ENCODE assay signal across 1 cellular context in the genomic region with DNA sequence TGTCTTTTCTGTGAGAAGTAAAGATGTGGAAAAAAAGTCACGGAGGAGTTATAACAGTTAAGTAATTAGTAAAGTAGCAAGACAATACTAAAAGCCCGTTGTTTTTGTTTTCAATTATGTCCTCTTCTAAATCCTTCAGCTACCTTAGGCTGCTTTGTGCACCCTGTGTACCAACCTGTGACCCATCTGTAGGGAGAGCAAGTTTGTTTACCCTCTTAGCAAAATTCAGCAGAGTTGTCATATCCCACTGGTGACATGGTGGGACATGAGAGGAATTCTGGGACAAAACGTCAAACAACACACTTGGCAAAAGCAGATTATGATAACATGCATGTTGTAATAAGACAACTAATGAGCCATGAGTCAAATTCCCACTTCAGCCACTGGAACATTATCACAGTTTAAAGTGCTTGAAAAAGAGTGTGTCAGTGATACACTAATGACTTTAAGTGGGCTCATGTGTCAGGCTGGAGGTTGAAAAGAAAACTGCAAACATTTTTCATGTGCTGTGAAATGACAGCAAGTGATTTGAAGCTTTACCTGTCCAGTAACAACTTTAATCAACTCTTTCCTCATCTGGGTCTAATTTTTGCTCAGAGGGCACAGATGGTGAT.
TF ChIP-seq lines count a peak whose summit lies in the region.

No MANE protein-coding gene starts in this region.

TF ChIP-seq in H1, 55 proteins besides CTCF, POLR2A, EP300 and RAD21 (continued from another document):
- TF ChIP-seq CBX5 (IDR thresholded peaks at IDR 0.05; ENCODE audit: low read depth, low read length): no peak
- no peak for TF ChIP-seq SP2 (IDR thresholded peaks at IDR 0.05; ENCODE audit: low read length)
- TF ChIP-seq, protein P1, sequence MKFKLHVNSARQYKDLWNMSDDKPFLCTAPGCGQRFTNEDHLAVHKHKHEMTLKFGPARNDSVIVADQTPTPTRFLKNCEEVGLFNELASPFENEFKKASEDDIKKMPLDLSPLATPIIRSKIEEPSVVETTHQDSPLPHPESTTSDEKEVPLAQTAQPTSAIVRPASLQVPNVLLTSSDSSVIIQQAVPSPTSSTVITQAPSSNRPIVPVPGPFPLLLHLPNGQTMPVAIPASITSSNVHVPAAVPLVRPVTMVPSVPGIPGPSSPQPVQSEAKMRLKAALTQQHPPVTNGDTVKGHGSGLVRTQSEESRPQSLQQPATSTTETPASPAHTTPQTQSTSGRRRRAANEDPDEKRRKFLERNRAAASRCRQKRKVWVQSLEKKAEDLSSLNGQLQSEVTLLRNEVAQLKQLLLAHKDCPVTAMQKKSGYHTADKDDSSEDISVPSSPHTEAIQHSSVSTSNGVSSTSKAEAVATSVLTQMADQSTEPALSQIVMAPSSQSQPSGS (IDR thresholded peaks at IDR 0.05; ENCODE audit: low read length): no peak
- no peak for TF ChIP-seq ATF3 (IDR thresholded peaks at IDR 0.05; ENCODE audit: insufficient read depth, low read depth, low read length)
- TF ChIP-seq RNF2 (IDR thresholded peaks at IDR 0.05; ENCODE audit: borderline replicate concordance, low read depth, low read length, missing control alignments, poor library complexity, severe bottlenecking): no peak
- no peak for TF ChIP-seq RXRA (IDR thresholded peaks at IDR 0.05; ENCODE audit: insufficient read depth, low read depth, low read length)
- no peak for TF ChIP-seq TBP (IDR thresholded peaks at IDR 0.05; ENCODE audit: low read depth, low read length)
- no peak for TF ChIP-seq CEBPB (IDR thresholded peaks at IDR 0.05; ENCODE audit: low read depth, low read length)
